1 cellular context compared by ENCODE assay signal in the genomic region with DNA sequence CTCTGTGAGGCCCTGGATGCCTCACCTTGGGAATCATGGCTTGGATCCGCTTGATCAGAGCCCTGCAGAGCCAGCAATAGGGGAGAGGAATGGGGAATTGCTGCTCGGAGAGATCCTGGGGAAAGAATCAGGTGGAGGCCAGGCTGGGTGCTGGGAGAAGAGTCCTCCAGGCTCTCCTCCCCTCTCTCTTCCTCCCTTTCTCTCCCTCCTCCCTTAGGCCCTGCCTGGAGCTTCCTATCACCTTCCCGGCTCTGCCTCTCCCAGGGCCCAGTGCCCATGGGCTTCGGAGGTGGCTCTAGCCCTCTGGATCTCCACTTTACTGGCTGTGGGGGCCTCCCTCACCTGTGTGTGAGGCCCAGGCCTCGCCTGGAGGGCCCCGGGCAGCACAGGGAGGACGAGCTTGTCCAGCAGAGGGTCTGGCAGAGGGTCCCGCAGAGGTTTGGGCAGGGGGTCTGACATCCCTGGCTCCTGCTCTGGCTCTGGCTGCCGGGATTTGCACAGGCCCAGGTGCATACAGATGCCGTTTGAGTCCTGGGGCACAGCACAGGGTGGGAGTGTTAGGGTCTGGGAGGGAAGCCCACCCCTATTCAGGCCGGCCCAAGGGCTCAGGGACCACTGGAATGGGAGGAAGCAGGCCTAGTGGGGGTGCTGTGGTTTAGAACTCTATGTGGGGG.
TF ChIP-seq lines count a peak whose summit lies in the region.

No MANE protein-coding gene starts in this region.

TF ChIP-seq in HepG2, 621 proteins besides CTCF, POLR2A, EP300 and RAD21:
- no peak for TF ChIP-seq ZBTB20 (CRISPR knock-in tag; IDR thresholded peaks at IDR 0.05; ENCODE audit: borderline replicate concordance, low read depth)
- peak; percentile 96 for TF ChIP-seq ZNF263 (CRISPR knock-in tag; IDR thresholded peaks at IDR 0.05)
